ENCODE assay signal across 10 cellular contexts in the genomic region with DNA sequence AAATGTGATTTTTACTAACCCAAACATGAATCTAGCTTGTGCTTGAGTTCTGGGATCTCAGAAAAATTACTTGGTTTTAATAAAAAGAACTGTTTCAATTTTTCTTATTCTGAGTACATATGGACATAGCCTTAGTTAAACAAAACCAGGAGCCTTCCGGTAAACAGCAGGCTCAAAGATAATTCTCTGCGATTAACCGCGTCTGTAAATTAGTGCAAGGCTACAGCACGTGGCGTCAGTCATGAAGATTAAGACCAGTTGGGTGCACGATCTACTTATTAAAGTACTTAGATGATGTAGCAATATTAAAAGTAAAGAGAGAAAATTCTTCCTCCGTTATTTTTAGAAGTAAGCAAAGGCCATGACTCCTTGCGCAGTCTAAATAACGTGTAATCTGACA. TPM values are rescaled to one million over a fixed set of nuclear protein-coding genes. Genes with fewer than 3 reads are reported as not detected.
A peak's percentile ranks its signal among the peaks of the same experiment; 100 is the strongest.
DNase-seq lines count a peak whose midpoint lies in the region; ATAC-seq and TF ChIP-seq lines count a peak whose summit lies in the region.
"Had no signal": no experiment of that assay in that cellular context is flagged by ENCODE, and none has a peak within 500 bp of the region (broad histone marks: within the 10 kb centered on the region; RNA-seq: fewer than 3 reads in every experiment).

No MANE protein-coding gene starts in this region.

- H3K79me2 ChIP-seq in SK-N-SH (ENCODE audit: insufficient read depth), result no peaks in the 10 kb centered on the region

- H3F3A ChIP-seq in SK-N-SH (replicated peaks; ENCODE audit: insufficient read depth), result no peaks in the 10 kb centered on the region

- no peaks in the 10 kb centered on the region for H3K9me2 ChIP-seq in SK-N-SH

- no peak overlapping the region for H3K27ac Mint-ChIP-seq in activated naive CD4-positive, alpha-beta T cell treated with anti-CD3 and anti-CD28 coated beads, Interleukin-2, amount 10 ng/mL, durations not matched to agents 7 days and 5 days
- H3K27ac Mint-ChIP-seq: T-helper 2 cell treated with Interferon-gamma antibody and Interleukin-4, amounts not matched to agents 5 μg/mL and 100 μg/mL, for 36 hours had no signal

- TF ChIP-seq EP300 in SK-N-SH (IDR thresholded peaks at IDR 0.05; ENCODE audit: borderline replicate concordance in 1 of 2, low read depth in 1 of 2, low read length in 1 of 2) (peak in 1 of 2 experiments; percentile 42; a peak in 1 of 4 replicates), tibial nerve (IDR thresholded peaks at IDR 0.05) (no peak)

- H4K20me1 ChIP-seq in SK-N-SH (ENCODE audit: insufficient read depth), result no peaks in the 10 kb centered on the region

- H3K9me3 Mint-ChIP-seq in activated naive CD4-positive, alpha-beta T cell treated with anti-CD3 and anti-CD28 coated beads, Interleukin-2, amount 10 ng/mL, durations not matched to agents 7 days and 5 days, result no peaks in the 10 kb centered on the region
- H3K9me3 Mint-ChIP-seq: T-helper 2 cell treated with Interferon-gamma antibody and Interleukin-4, amounts not matched to agents 5 μg/mL and 100 μg/mL, for 36 hours had no signal

- CTCF ChIA-PET in SK-N-SH (lab: Yijun Ruan, JAX), result interaction anchor here (0.6 to 3.2 kb wide), 16 partner anchors 10 to 221 kb away, joined by 3 to 18 read pairs (median 4); no protein-coding TSS in a partner anchor
- CTCF ChIA-PET in activated naive CD4-positive, alpha-beta T cell treated with anti-CD3 and anti-CD28 coated beads, Interleukin-2, amount 10 ng/mL, durations not matched to agents 7 days and 5 days (lab: Charles Lee), result no interaction called here

- peaks cover 0 to 4% of the 10 kb centered on the region in 2 experiments for H3K36me3 ChIP-seq in SK-N-SH (replicated peaks in 1 of 2; ENCODE audit: control insufficient read depth in 1 of 2, insufficient read depth in 2 of 2, low read length in 1 of 2)
- no peaks in the 10 kb centered on the region for H3K36me3 ChIP-seq in lower lobe of right lung
- H3K36me3 ChIP-seq in tibial nerve, result no peaks in the 10 kb centered on the region

- no peak overlapping the region for H3K4me3 Mint-ChIP-seq in activated naive CD4-positive, alpha-beta T cell treated with anti-CD3 and anti-CD28 coated beads, Interleukin-2, amount 10 ng/mL, durations not matched to agents 7 days and 5 days
- H3K4me3 Mint-ChIP-seq: T-helper 2 cell treated with Interferon-gamma antibody and Interleukin-4, amounts not matched to agents 5 μg/mL and 100 μg/mL, for 36 hours had no signal

- POLR2A ChIA-PET in SK-N-SH (lab: Yijun Ruan, JAX), result no interaction called here

- H3K27ac ChIP-seq in SK-N-SH (ENCODE audit: low read depth in 2 of 2, low read length in 1 of 2), result peak overlapping the region in 1 of 2 experiments; percentile 86; a peak in 2 of 4 replicates
- H3K27ac ChIP-seq in lower lobe of right lung, result peak overlapping the region; percentile 70
- H3K27ac ChIP-seq in tibial nerve, result peak overlapping the region in 2 of 4 donors; percentile 74 to 83

- H2AFZ ChIP-seq in SK-N-SH (ENCODE audit: low read depth), result 0 out of 2 replicates have a peak overlapping the region, but pooled peaks have one; percentile 91

- peak; percentile 37 for DNase-seq in SK-N-SH
- DNase-seq in choroid plexus epithelial cell (ENCODE audit: low read depth), result peak; percentile 10
- no peak for DNase-seq in lower lobe of right lung
- no peak for DNase-seq in tibial nerve (ENCODE audit: low spot score in 2 of 2)
- no peak for DNase-seq in activated naive CD4-positive, alpha-beta T cell treated with anti-CD3 and anti-CD28 coated beads, Interleukin-2, amount 10 ng/mL, durations not matched to agents 7 days and 5 days
- DNase-seq in OCI-M2 (lab: John Stamatoyannopoulos, UW; ENCODE audit: unreplicated experiment), result no peak
- DNase-seq: foreskin melanocyte had no signal

- TF ChIP-seq RAD21 in SK-N-SH (IDR thresholded peaks at IDR 0.05; ENCODE audit: low read length), result no peak

- no peak for TF ChIP-seq POLR2A in tibial nerve (IDR thresholded peaks at IDR 0.05)

- WGBS in SK-N-SH (ENCODE audit: low lambda C conversion rate), result 10% methylated on average over 10 of the region's 10 CpGs
- WGBS in tibial nerve, 2 donors, result 8 to 11% methylated on average over 10 of the region's 10 CpGs

- peaks cover 43% of the 10 kb centered on the region for H3K27me3 Mint-ChIP-seq in activated naive CD4-positive, alpha-beta T cell treated with anti-CD3 and anti-CD28 coated beads, Interleukin-2, amount 10 ng/mL, durations not matched to agents 7 days and 5 days

- intact Hi-C loops in lower lobe of right lung (cut with DNase I), result no loop called here

- H3K4me1 ChIP-seq in SK-N-SH (ENCODE audit: control insufficient read depth in 1 of 2, insufficient read depth in 2 of 2, low read depth in 1 of 2, low read length in 1 of 2) (peaks cover 0 to 9% of the 10 kb centered on the region in 2 experiments; a peak in 3 of 4 replicates), lower lobe of right lung (no peaks in the 10 kb centered on the region), tibial nerve (peaks cover 0 to 23% (median 0%) of the 10 kb centered on the region in 4 donors)

- no peak for ATAC-seq in SK-N-SH treated with all-trans-retinoic acid at 6 μM for 48 hours
- peak in 1 of 2 donors; percentile 19 for ATAC-seq in lower lobe of right lung
- ATAC-seq in GM18517 (IDR thresholded peaks at IDR 0.05; ENCODE audit: unreplicated experiment), result no peak

- H3K27me3 ChIP-seq in SK-N-SH (ENCODE audit: insufficient read depth) (peaks cover 10% of the 10 kb centered on the region), lower lobe of right lung (ENCODE audit: low read depth) (peaks cover 17% of the 10 kb centered on the region), tibial nerve (no peaks in the 10 kb centered on the region)

- TF ChIP-seq CTCF in SK-N-SH (IDR thresholded peaks at IDR 0.05) (no peak), choroid plexus epithelial cell (conservative IDR thresholded peaks at IDR 0.05; ENCODE audit: low read depth, low read length) (no peak), lower lobe of right lung (IDR thresholded peaks at IDR 0.05) (no peak), tibial nerve (IDR thresholded peaks at IDR 0.05) (no peak)

- H3K36me3 Mint-ChIP-seq in activated naive CD4-positive, alpha-beta T cell treated with anti-CD3 and anti-CD28 coated beads, Interleukin-2, amount 10 ng/mL, durations not matched to agents 7 days and 5 days, result no peaks in the 10 kb centered on the region

- H3K4me3 ChIP-seq in SK-N-SH (ENCODE audit: low read depth in 2 of 2, low read length in 1 of 2) (peak overlapping the region; percentile 50 to 62; a peak in 2 of 4 replicates), choroid plexus epithelial cell (ENCODE audit: low read depth, low read length) (peak overlapping the region; percentile 62), lower lobe of right lung (peak overlapping the region; percentile 62), tibial nerve (peak overlapping the region; percentile 43 to 67 (median 60))

- H3K9ac ChIP-seq in SK-N-SH, result no peak overlapping the region

- H3K4me1 Mint-ChIP-seq in activated naive CD4-positive, alpha-beta T cell treated with anti-CD3 and anti-CD28 coated beads, Interleukin-2, amount 10 ng/mL, durations not matched to agents 7 days and 5 days, result peaks cover 8% of the 10 kb centered on the region

- H3K4me2 ChIP-seq in SK-N-SH, result peak overlapping the region; percentile 74

- H3K9me3 ChIP-seq in SK-N-SH (no peaks in the 10 kb centered on the region), lower lobe of right lung (no peaks in the 10 kb centered on the region), tibial nerve (no peaks in the 10 kb centered on the region)

TF ChIP-seq in SK-N-SH, 30 proteins besides CTCF, POLR2A, EP300 and RAD21:
- 0 out of 2 replicates have a peak, but pooled peaks have one; percentile 17 for TF ChIP-seq RCOR1 (IDR thresholded peaks at IDR 0.05; ENCODE audit: low read length)
- TF ChIP-seq EZH2phosphoT487 (IDR thresholded peaks at IDR 0.05; ENCODE audit: borderline replicate concordance, low read depth), result 0 out of 2 replicates have a peak, but pooled peaks have one; percentile 67
- TF ChIP-seq MXI1 (IDR thresholded peaks at IDR 0.05; ENCODE audit: low read depth, low read length), result peak; percentile 87; the same call in 1 of the 2 replicates
- no peak for TF ChIP-seq SMC3 (IDR thresholded peaks at IDR 0.05; ENCODE audit: low read depth, low read length)

TF ChIP-seq in SK-N-SH treated with all-trans-retinoic acid at 6 μM for 48 hours, 23 proteins besides CTCF, POLR2A, EP300 and RAD21 (continues in another document):
- no peak for TF ChIP-seq PATZ1 (CRISPR knock-in tag; IDR thresholded peaks at IDR 0.05; ENCODE audit: borderline replicate concordance)
- no peak for TF ChIP-seq ZNF70 (CRISPR knock-in tag; IDR thresholded peaks at IDR 0.05)
- no peak for TF ChIP-seq TCF4 (CRISPR knock-in tag; IDR thresholded peaks at IDR 0.05; ENCODE audit: borderline replicate concordance)
- TF ChIP-seq RARB (CRISPR knock-in tag; IDR thresholded peaks at IDR 0.05), result no peak
- TF ChIP-seq ZC3H10 (CRISPR knock-in tag; IDR thresholded peaks at IDR 0.05), result no peak
- no peak for TF ChIP-seq ZNF8 (CRISPR knock-in tag; IDR thresholded peaks at IDR 0.05)
- no peak for TF ChIP-seq SNAI2 (CRISPR knock-in tag; IDR thresholded peaks at IDR 0.05)
- TF ChIP-seq ZFP3 (CRISPR knock-in tag; IDR thresholded peaks at IDR 0.05), result no peak
- TF ChIP-seq ARNTL (CRISPR knock-in tag; IDR thresholded peaks at IDR 0.05; ENCODE audit: borderline replicate concordance, low read depth), result no peak
- TF ChIP-seq ISL1 (CRISPR knock-in tag; IDR thresholded peaks at IDR 0.05), result no peak
- no peak for TF ChIP-seq CSDC2 (CRISPR knock-in tag; IDR thresholded peaks at IDR 0.05)

RNA-seq across cellular contexts. Expression of gene KCNJ8, which starts 0.7 kb away (rescaled TPM):
- polyA plus RNA-seq in SK-N-SH (2012; rRNA removed), result 0.15 and 0.37 TPM in 2 replicates
- polyA plus RNA-seq in SK-N-SH (2012; cell fraction: cytosol; rRNA removed), result 0.21 and 0.55 TPM in 2 replicates
- 0.04 and 0.36 TPM in 2 replicates for polyA plus RNA-seq in SK-N-SH (2012; cell fraction: nucleus; rRNA removed)
- 12.8 TPM for total RNA-seq in lower lobe of right lung
- total RNA-seq in tibial nerve, result 10 to 100 TPM in 2 of 4 donors, 1 to 10 TPM in 2; 7.4 to 19.5 (median 12.9) TPM

Comparison
In these comparisons a context has a peak if more than half of its experiments do, and no peak if none do; other contexts are left out.
1. DNase-seq: peak in SK-N-SH (single experiment) and choroid plexus epithelial cell (single experiment); none in lower lobe of right lung (single experiment), tibial nerve (0 of 2), activated naive CD4-positive, alpha-beta T cell treated with anti-CD3 and anti-CD28 coated beads, Interleukin-2, amount 10 ng/mL, durations not matched to agents 7 days and 5 days (single experiment) and OCI-M2 (single experiment).
2. Peak in every context shown above with its lines, with median percentiles within 50 percentile points of each other: H3K4me3 ChIP-seq.